ENCODE assay signal across 17 cellular contexts in the genomic region with DNA sequence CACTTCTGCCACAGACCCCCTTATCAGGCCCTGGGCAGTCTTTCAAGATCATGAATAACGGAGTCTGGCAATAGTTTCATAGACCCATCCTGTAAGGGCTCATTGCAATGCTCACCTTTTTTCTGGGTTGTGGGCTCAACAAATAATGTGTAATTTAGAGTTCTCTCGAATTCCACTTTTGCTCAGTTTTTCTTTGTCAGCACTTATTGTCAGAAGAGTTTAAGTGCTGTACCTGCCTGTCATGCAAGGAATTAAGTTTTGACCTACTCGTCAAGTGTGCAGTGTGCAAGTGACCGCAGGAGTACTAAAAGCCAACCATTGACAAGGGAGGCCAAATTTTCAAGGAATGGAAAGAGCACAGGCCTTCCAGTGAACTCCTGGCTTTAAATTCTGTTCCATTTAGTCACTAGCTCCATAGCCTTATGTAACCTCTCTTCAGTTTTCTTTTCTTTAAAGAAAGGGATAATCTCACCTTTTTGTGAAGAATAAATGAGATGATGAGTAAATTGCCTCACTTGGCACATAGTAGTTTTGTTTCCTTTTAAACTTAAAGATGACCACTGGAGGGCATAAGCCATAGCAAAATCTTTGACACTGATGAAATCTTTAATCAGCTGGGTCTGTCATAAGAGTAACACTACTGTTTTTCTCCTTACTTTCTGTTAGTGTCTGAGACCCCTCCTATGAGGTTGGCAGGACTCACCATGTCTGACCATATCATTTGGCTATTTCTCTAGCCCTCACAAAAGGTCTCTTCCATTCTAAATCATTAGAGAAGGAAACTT.
DNase-seq lines count a peak whose midpoint lies in the region; ATAC-seq lines count a peak whose summit lies in the region.
"Had no signal": no experiment of that assay in that cellular context is flagged by ENCODE, and none has a peak within 500 bp of the region (broad histone marks: within the 10 kb centered on the region; RNA-seq: fewer than 3 reads in every experiment).

No MANE protein-coding gene starts in this region.

- H3K27ac Mint-ChIP-seq in activated T-cell treated with anti-CD3 and anti-CD28 coated beads, Interleukin-2, amount 50 U/mL, for 72 hours = peak overlapping the region; percentile 93
- H3K27ac Mint-ChIP-seq in T-helper 17 cell = peak overlapping the region; percentile 62
- peak overlapping the region; percentile 39 for H3K27ac Mint-ChIP-seq in stimulated activated effector memory CD8-positive, alpha-beta T cell treated with anti-CD3 and anti-CD28 coated beads, Interleukin-12 subunit alpha, Interleukin-12 subunit beta, amount 100 ng/mL, for 72 hours

- no peak for DNase-seq in activated T-cell treated with anti-CD3 and anti-CD28 coated beads, Interleukin-2, amount 50 U/mL, for 72 hours
- DNase-seq in activated T-cell treated with anti-CD3 and anti-CD28 coated beads, Interleukin-2, amount 50 U/mL, for 4 hours = no peak
- DNase-seq in T-helper 17 cell = no peak
- peak; percentile 4 for DNase-seq in fibroblast of peridontal ligament (ENCODE audit: extremely low read depth)
- no peak for DNase-seq in stimulated activated effector memory CD8-positive, alpha-beta T cell treated with anti-CD3 and anti-CD28 coated beads, Interleukin-12 subunit alpha, Interleukin-12 subunit beta, amount 100 ng/mL, for 72 hours (ENCODE audit: low spot score in 2 of 2)
- DNase-seq in activated CD4-positive, alpha-beta T cell treated with anti-CD3 and anti-CD28 coated beads for 1 hour = no peak
- no peak for DNase-seq in DMS153 treated with DMSO at 0.1 percent for 48 hours (lab: John Stamatoyannopoulos, UW; ENCODE audit: unreplicated experiment)
- DNase-seq: CD8-positive, alpha-beta memory T cell; DMS79; H7; NCI-H1436; NCI-H1930; NCI-H345; NCI-H524 treated with DMSO at 0.1 percent for 48 hours; Peyer's patch had no signal

- H3K4me3 Mint-ChIP-seq in activated T-cell treated with anti-CD3 and anti-CD28 coated beads, Interleukin-2, amount 50 U/mL, for 72 hours = no peak overlapping the region
- H3K4me3 Mint-ChIP-seq in activated T-cell treated with anti-CD3 and anti-CD28 coated beads, Interleukin-2, amount 50 U/mL, for 4 hours = no peak overlapping the region
- H3K4me3 Mint-ChIP-seq in T-helper 17 cell = no peak overlapping the region
- no peak overlapping the region for H3K4me3 Mint-ChIP-seq in stimulated activated effector memory CD8-positive, alpha-beta T cell treated with anti-CD3 and anti-CD28 coated beads, Interleukin-12 subunit alpha, Interleukin-12 subunit beta, amount 100 ng/mL, for 72 hours

- no peaks in the 10 kb centered on the region for H3K9me3 ChIP-seq in T-helper 17 cell (ENCODE audit: control insufficient read depth, low read length, poor library complexity, severe bottlenecking)
- H3K9me3 ChIP-seq: Peyer's patch had no signal

- H3K4me1 Mint-ChIP-seq in activated T-cell treated with anti-CD3 and anti-CD28 coated beads, Interleukin-2, amount 50 U/mL, for 72 hours (ENCODE audit: low read depth) = peaks cover 8% of the 10 kb centered on the region
- H3K4me1 Mint-ChIP-seq in activated T-cell treated with anti-CD3 and anti-CD28 coated beads, Interleukin-2, amount 50 U/mL, for 4 hours (ENCODE audit: low read depth) = peaks cover 6% of the 10 kb centered on the region
- peaks cover 3% of the 10 kb centered on the region for H3K4me1 Mint-ChIP-seq in T-helper 17 cell
- H3K4me1 Mint-ChIP-seq in stimulated activated effector memory CD8-positive, alpha-beta T cell treated with anti-CD3 and anti-CD28 coated beads, Interleukin-12 subunit alpha, Interleukin-12 subunit beta, amount 100 ng/mL, for 72 hours = peaks cover 5% of the 10 kb centered on the region

- H3K9me3 Mint-ChIP-seq in activated T-cell treated with anti-CD3 and anti-CD28 coated beads, Interleukin-2, amount 50 U/mL, for 72 hours = no peaks in the 10 kb centered on the region
- H3K9me3 Mint-ChIP-seq in activated T-cell treated with anti-CD3 and anti-CD28 coated beads, Interleukin-2, amount 50 U/mL, for 4 hours = no peaks in the 10 kb centered on the region
- H3K9me3 Mint-ChIP-seq in stimulated activated effector memory CD8-positive, alpha-beta T cell treated with anti-CD3 and anti-CD28 coated beads, Interleukin-12 subunit alpha, Interleukin-12 subunit beta, amount 100 ng/mL, for 72 hours = no peaks in the 10 kb centered on the region
- H3K9me3 Mint-ChIP-seq: CD8-positive, alpha-beta memory T cell had no signal

- no peaks in the 10 kb centered on the region for H3K27me3 Mint-ChIP-seq in activated T-cell treated with anti-CD3 and anti-CD28 coated beads, Interleukin-2, amount 50 U/mL, for 72 hours (ENCODE audit: low read depth)
- no peaks in the 10 kb centered on the region for H3K27me3 Mint-ChIP-seq in activated T-cell treated with anti-CD3 and anti-CD28 coated beads, Interleukin-2, amount 50 U/mL, for 4 hours (ENCODE audit: low read depth)
- H3K27me3 Mint-ChIP-seq in T-helper 17 cell = no peaks in the 10 kb centered on the region

- ATAC-seq in activated T-cell treated with anti-CD3 and anti-CD28 coated beads, Interleukin-2, amount 50 U/mL, for 72 hours (replicated peaks in 1 of 2) = no peak
- no peak for ATAC-seq in activated T-cell treated with anti-CD3 and anti-CD28 coated beads, Interleukin-2, amount 50 U/mL, for 4 hours
- ATAC-seq in T-helper 17 cell = no peak
- ATAC-seq in stimulated activated effector memory CD8-positive, alpha-beta T cell treated with anti-CD3 and anti-CD28 coated beads, Interleukin-12 subunit alpha, Interleukin-12 subunit beta, amount 100 ng/mL, for 72 hours = no peak
- no peak for ATAC-seq in GM19035 (IDR thresholded peaks at IDR 0.05; ENCODE audit: unreplicated experiment)
- ATAC-seq: Right ventricle myocardium inferior had no signal

- H3K36me3 Mint-ChIP-seq in activated T-cell treated with anti-CD3 and anti-CD28 coated beads, Interleukin-2, amount 50 U/mL, for 72 hours (ENCODE audit: insufficient read depth in 2 of 2) = peaks cover under 1 to 25% of the 10 kb centered on the region in 2 donors
- peaks cover 42% of the 10 kb centered on the region for H3K36me3 Mint-ChIP-seq in activated T-cell treated with anti-CD3 and anti-CD28 coated beads, Interleukin-2, amount 50 U/mL, for 4 hours (ENCODE audit: insufficient read depth)
- H3K36me3 Mint-ChIP-seq in T-helper 17 cell (ENCODE audit: low read depth) = peaks cover 5% of the 10 kb centered on the region
- peaks cover 92% of the 10 kb centered on the region for H3K36me3 Mint-ChIP-seq in stimulated activated effector memory CD8-positive, alpha-beta T cell treated with anti-CD3 and anti-CD28 coated beads, Interleukin-12 subunit alpha, Interleukin-12 subunit beta, amount 100 ng/mL, for 72 hours

Comparison
In these comparisons a context has a peak if more than half of its experiments do, and no peak if none do; other contexts are left out.
1. H3K27ac Mint-ChIP-seq: peak in every context shown above with its lines; median percentile 93 in activated T-cell treated with anti-CD3 and anti-CD28 coated beads, Interleukin-2, amount 50 U/mL, for 72 hours; 62 in T-helper 17 cell; 39 in stimulated activated effector memory CD8-positive, alpha-beta T cell treated with anti-CD3 and anti-CD28 coated beads, Interleukin-12 subunit alpha, Interleukin-12 subunit beta, amount 100 ng/mL, for 72 hours.